ENCODE assay signal across 8 cellular contexts in genomic region chr6:121435444-121436069, GRCh38. TPM values are rescaled to one million over a fixed set of nuclear protein-coding genes. Genes with fewer than 3 reads are reported as not detected.
A peak's percentile ranks its signal among the peaks of the same experiment; 100 is the strongest.
DNase-seq lines count a peak whose midpoint lies in the region; ATAC-seq and TF ChIP-seq lines count a peak whose summit lies in the region.

Gene GJA1 (plus strand): TSS chr6:121435646. CDS start chr6:121446848, 11,202 bp downstream.

- H3K27ac ChIP-seq in RWPE1 (peak within 1 kb of the TSS; percentile 80), tibial nerve (peak within 1 kb of the TSS; percentile 70 to 94 (median 82))

- no peak for ATAC-seq in GM21825 (IDR thresholded peaks at IDR 0.05; ENCODE audit: unreplicated experiment)
- ATAC-seq in GM18511 (IDR thresholded peaks at IDR 0.05; ENCODE audit: unreplicated experiment) = no peak
- no peak for ATAC-seq in HG02798 (IDR thresholded peaks at IDR 0.05; ENCODE audit: poor library complexity, unreplicated experiment)

- H3K4me3 ChIP-seq in tibial nerve = peak within 1 kb of the TSS; percentile 52 to 80 (median 66)

- H3K27me3 ChIP-seq in tibial nerve = no peaks in the 10 kb centered on the region

- peak; percentile 89 for DNase-seq in EH (ENCODE audit: low read depth)
- DNase-seq in RWPE1 (ENCODE audit: low spot score) = peak; percentile 62
- DNase-seq in epidermal melanocyte (ENCODE audit: insufficient read length, low spot score) = peak; percentile 28
- DNase-seq in mesenteric fat pad (ENCODE audit: low spot score) = no peak
- peak in 1 of 2 donors; percentile 54 for DNase-seq in tibial nerve (ENCODE audit: low spot score in 2 of 2)

- no peak for TF ChIP-seq CTCF in RWPE1 (conservative IDR thresholded peaks at IDR 0.05; ENCODE audit: low read depth)
- no peak for TF ChIP-seq CTCF in tibial nerve (IDR thresholded peaks at IDR 0.05)

- CTCF ChIA-PET in RWPE1 (lab: Yijun Ruan, JAX) = interaction anchor here (0.6 kb wide), 1 partner anchor 9 kb away, joined by 4 read pairs; no protein-coding TSS in a partner anchor

- POLR2A ChIA-PET in RWPE1 (lab: Yijun Ruan, JAX; ENCODE audit: low non-redundant PET) = no interaction called here

- H3K4me1 ChIP-seq in tibial nerve = peaks cover 0 to 36% (median 0%) of the 10 kb centered on the region in 4 donors

- TF ChIP-seq POLR2A in tibial nerve (IDR thresholded peaks at IDR 0.05) = peak; percentile 11 to 70

- no peaks in the 10 kb centered on the region for H3K36me3 ChIP-seq in tibial nerve

- no peaks in the 10 kb centered on the region for H3K9me3 ChIP-seq in tibial nerve

- peak in 1 of 2 donors; percentile 90 for TF ChIP-seq EP300 in tibial nerve (IDR thresholded peaks at IDR 0.05)

- WGBS in tibial nerve, 2 donors = 15% methylated on average over 5 of the region's 5 CpGs

RNA-seq across cellular contexts. Expression of gene GJA1, which starts in this region (rescaled TPM):
- total RNA-seq in mesenteric fat pad (107 TPM), tibial nerve (10 to 100 TPM; 37.7 to 44.7 (median 41.6) TPM)
